Comparison of ENCODE assay signal across 1 cellular context in the genomic region with DNA sequence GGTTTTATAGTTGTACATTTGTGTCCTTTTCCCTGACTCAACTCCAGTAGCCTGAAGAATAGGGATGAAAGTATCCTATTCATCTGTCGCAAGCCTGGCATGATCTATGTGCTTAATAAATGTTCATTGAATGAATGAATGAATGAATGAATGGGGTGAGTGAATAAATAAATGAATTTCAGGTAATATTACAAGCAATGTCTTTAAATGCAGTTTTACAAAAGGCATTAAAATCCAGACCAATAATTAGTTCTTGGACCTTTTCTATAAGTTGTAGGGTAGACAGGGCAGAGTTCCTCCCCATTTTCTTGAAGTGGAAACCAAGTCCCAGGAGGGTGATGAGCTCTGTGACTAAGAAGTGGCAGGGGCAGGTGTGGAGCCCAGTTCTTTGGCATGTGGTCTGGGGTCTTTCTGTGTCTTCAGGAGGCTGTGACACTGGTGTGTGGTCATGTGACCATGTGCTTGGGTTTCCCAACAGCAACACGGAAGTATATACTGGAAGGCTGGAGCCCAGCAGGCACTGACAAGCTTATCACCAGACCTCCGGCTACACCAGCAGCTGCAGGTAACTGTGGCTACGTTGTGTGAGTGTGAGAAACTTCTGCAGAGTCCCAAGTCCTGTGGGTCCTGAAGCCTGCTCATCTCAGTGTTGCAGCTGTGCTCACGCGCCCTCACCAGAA.
TF ChIP-seq lines count a peak whose summit lies in the region.

No MANE protein-coding gene starts in this region.

TF ChIP-seq in HepG2, 621 proteins besides CTCF, POLR2A, EP300 and RAD21 (continued from another document):
- TF ChIP-seq ZNF44 (CRISPR knock-in tag; IDR thresholded peaks at IDR 0.05) (no peak), MAF1 (CRISPR knock-in tag; IDR thresholded peaks at IDR 0.05; ENCODE audit: borderline replicate concordance) (no peak)
- TF ChIP-seq, protein P1, sequence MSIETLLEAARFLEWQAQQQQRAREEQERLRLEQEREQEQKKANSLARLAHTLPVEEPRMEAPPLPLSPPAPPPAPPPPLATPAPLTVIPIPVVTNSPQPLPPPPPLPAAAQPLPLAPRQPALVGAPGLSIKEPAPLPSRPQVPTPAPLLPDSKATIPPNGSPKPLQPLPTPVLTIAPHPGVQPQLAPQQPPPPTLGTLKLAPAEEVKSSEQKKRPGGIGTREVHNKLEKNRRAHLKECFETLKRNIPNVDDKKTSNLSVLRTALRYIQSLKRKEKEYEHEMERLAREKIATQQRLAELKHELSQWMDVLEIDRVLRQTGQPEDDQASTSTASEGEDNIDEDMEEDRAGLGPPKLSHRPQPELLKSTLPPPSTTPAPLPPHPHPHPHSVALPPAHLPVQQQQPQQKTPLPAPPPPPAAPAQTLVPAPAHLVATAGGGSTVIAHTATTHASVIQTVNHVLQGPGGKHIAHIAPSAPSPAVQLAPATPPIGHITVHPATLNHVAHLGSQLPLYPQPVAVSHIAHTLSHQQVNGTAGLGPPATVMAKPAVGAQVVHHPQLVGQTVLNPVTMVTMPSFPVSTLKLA (IDR thresholded peaks at IDR 0.05), result peak; percentile 73
TF ChIP-seq in HepG2: peak in this region for 3.
